In the genomic region with DNA sequence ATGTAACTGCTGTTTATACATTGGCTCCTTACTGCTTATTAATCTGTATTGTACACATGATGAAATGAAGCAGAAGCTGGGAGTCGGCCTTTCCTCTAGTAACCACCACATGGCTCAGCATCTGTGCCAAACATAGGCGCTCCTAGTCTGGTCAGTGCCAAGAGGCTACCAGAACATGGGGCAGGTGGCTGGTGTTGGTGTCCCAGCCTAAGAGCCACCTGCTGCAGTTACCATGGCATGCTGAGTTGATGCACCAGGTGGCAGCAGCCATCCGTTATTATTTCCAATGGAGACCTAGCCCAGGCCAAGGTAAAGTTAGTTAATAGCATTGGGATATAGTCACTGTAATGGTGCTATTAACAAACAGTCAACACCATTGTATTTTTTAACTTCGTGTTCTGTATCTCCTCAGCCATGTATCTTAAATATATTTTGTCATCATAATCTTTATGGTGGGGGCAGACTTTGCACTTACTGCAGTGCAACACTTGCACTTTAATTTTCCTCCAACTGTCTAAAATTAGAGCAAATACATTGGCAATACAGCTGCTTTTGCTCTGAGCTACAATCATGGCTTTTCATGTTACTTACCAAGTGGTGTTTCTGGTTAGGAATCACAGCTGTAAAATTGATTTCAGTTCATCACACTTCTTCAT, we compare ENCODE assay signal across 8 cellular contexts. TPM values are rescaled to one million over a fixed set of nuclear protein-coding genes. Genes with fewer than 3 reads are reported as not detected.
A peak's percentile ranks its signal among the peaks of the same experiment; 100 is the strongest.
DNase-seq lines count a peak whose midpoint lies in the region; ATAC-seq and TF ChIP-seq lines count a peak whose summit lies in the region.

No MANE protein-coding gene starts in this region.

- peak in 3 of 10 experiments; percentile 13 to 25 (median 20) for DNase-seq in CD4-positive, alpha-beta T cell
- peak; percentile 75 to 94 for DNase-seq in NCI-H2081 (lab: John Stamatoyannopoulos, UW)
- peak; percentile 72 for DNase-seq in activated CD4-positive, alpha-beta T cell treated with anti-CD3 and anti-CD28 coated beads, Interleukin-2, amount 10 ng/mL, durations not matched to agents 24 days and 14 days
- DNase-seq in foreskin fibroblast = peak in 1 of 2 donors; percentile 50
- DNase-seq in posterior cingulate gyrus = peak; percentile 17 to 91 (median 58)
- no peak for DNase-seq in amniotic stem cell (lab: John Stamatoyannopoulos, UW)

- intact Hi-C loops in CD4-positive, alpha-beta T cell (cut with DNase I, micrococcal nuclease) = loop anchor here (2.0 to 10.0 kb wide), 3 partner anchors 525 to 673 kb away; no protein-coding TSS in a partner anchor
- intact Hi-C loops in activated CD4-positive, alpha-beta T cell treated with anti-CD3 and anti-CD28 coated beads, Interleukin-2, amount 10 ng/mL, durations not matched to agents 24 days and 14 days (cut with micrococcal nuclease) = loop anchor here (10.0 kb wide), 1 partner anchor 523 kb away; no protein-coding TSS in a partner anchor
- intact Hi-C loops in posterior cingulate gyrus (cut with DNase I) = loop anchor here (2.0 kb wide), 1 partner anchor 361 kb away; a partner anchor contains a TSS

- H3K9me3 ChIP-seq in CD4-positive, alpha-beta T cell (ENCODE audit: control insufficient read depth, low read length) = no peaks in the 10 kb centered on the region

- CTCF ChIA-PET in CD4-positive, alpha-beta T cell (lab: Charles Lee) = interaction anchor here (1.0 to 1.1 kb wide), 2 partner anchors 13 to 32 kb away, joined by 3 read pairs; no protein-coding TSS in a partner anchor

- H3K27ac Mint-ChIP-seq in CD4-positive, alpha-beta T cell = peak overlapping the region; percentile 19
- no peak overlapping the region for H3K27ac Mint-ChIP-seq in activated CD4-positive, alpha-beta T cell treated with anti-CD3 and anti-CD28 coated beads, Interleukin-2, amount 10 ng/mL, durations not matched to agents 24 days and 14 days

- POLR2A ChIA-PET in CD4-positive, alpha-beta T cell (lab: Charles Lee) = interaction anchor here (0.9 to 3.6 kb wide), 2 partner anchors 33 to 378 kb away, joined by 3 to 17 read pairs; a partner anchor contains a TSS

- peaks cover 98% of the 10 kb centered on the region for H3K36me3 Mint-ChIP-seq in CD4-positive, alpha-beta T cell (ENCODE audit: low read depth)
- peaks cover 48% of the 10 kb centered on the region for H3K36me3 Mint-ChIP-seq in activated CD4-positive, alpha-beta T cell treated with anti-CD3 and anti-CD28 coated beads, Interleukin-2, amount 10 ng/mL, durations not matched to agents 24 days and 14 days (ENCODE audit: low read depth)

- no peak overlapping the region for H3K27ac ChIP-seq in CD4-positive, alpha-beta T cell (ENCODE audit: low read depth, low read length)

- no peak overlapping the region for H3K4me3 Mint-ChIP-seq in CD4-positive, alpha-beta T cell
- no peak overlapping the region for H3K4me3 Mint-ChIP-seq in activated CD4-positive, alpha-beta T cell treated with anti-CD3 and anti-CD28 coated beads, Interleukin-2, amount 10 ng/mL, durations not matched to agents 24 days and 14 days

- H3K27me3 Mint-ChIP-seq in CD4-positive, alpha-beta T cell = no peaks in the 10 kb centered on the region
- no peaks in the 10 kb centered on the region for H3K27me3 Mint-ChIP-seq in activated CD4-positive, alpha-beta T cell treated with anti-CD3 and anti-CD28 coated beads, Interleukin-2, amount 10 ng/mL, durations not matched to agents 24 days and 14 days

- ATAC-seq in CD4-positive, alpha-beta T cell (ENCODE audit: poor library complexity) = peak; percentile 72
- ATAC-seq in GM21381 (IDR thresholded peaks at IDR 0.05; ENCODE audit: unreplicated experiment) (peak; percentile 51), GM21786 (IDR thresholded peaks at IDR 0.05; ENCODE audit: unreplicated experiment) (no peak)

- TF ChIP-seq CTCF in CD4-positive, alpha-beta T cell (IDR thresholded peaks at IDR 0.05) = peak; percentile 23
- TF ChIP-seq CTCF in foreskin fibroblast (IDR thresholded peaks at IDR 0.05; ENCODE audit: low read depth, low read length) = peak; percentile 43

- H3K9me3 Mint-ChIP-seq in CD4-positive, alpha-beta T cell = no peaks in the 10 kb centered on the region
- H3K9me3 Mint-ChIP-seq in activated CD4-positive, alpha-beta T cell treated with anti-CD3 and anti-CD28 coated beads, Interleukin-2, amount 10 ng/mL, durations not matched to agents 24 days and 14 days = no peaks in the 10 kb centered on the region

- H3K27me3 ChIP-seq in CD4-positive, alpha-beta T cell (ENCODE audit: control insufficient read depth, insufficient read depth, low read length) = no peaks in the 10 kb centered on the region

- no peaks in the 10 kb centered on the region for H3K4me1 Mint-ChIP-seq in CD4-positive, alpha-beta T cell (ENCODE audit: low read depth)
- no peaks in the 10 kb centered on the region for H3K4me1 Mint-ChIP-seq in activated CD4-positive, alpha-beta T cell treated with anti-CD3 and anti-CD28 coated beads, Interleukin-2, amount 10 ng/mL, durations not matched to agents 24 days and 14 days

- no peak overlapping the region for H3K4me3 ChIP-seq in foreskin fibroblast (ENCODE audit: low read depth in 1 of 2, low read length in 2 of 2)

RNA-seq across cellular contexts. Expression of a gene that starts 33.1 kb away (rescaled TPM):
- 100 to 1,000 TPM; 238 to 242 TPM for total RNA-seq in CD4-positive, alpha-beta T cell
- total RNA-seq in activated CD4-positive, alpha-beta T cell treated with anti-CD3 and anti-CD28 coated beads, Interleukin-2, amount 10 ng/mL, durations not matched to agents 24 days and 14 days = 11.0 and 15.1 TPM in 2 replicates

Comparison
In these comparisons a context has a peak if more than half of its experiments do, and no peak if none do; other contexts are left out.
1. RNA of a gene that starts 33.1 kb away (total RNA-seq): 238 to 242 TPM in CD4-positive, alpha-beta T cell; 11.0 to 15.1 TPM in activated CD4-positive, alpha-beta T cell treated with anti-CD3 and anti-CD28 coated beads, Interleukin-2, amount 10 ng/mL, durations not matched to agents 24 days and 14 days; every median in the first group is over 10 times any median in the second.